In genomic region chr12:2083561-2083960, GRCh38 we compare ENCODE assay signal across 20 cellular contexts. TPM values are rescaled to one million over a fixed set of nuclear protein-coding genes. Genes with fewer than 3 reads are reported as not detected.
DNase-seq lines count a peak whose midpoint lies in the region; ATAC-seq, FAIRE-seq and TF ChIP-seq lines count a peak whose summit lies in the region.
"Had no signal": no experiment of that assay in that cellular context is flagged by ENCODE, and none has a peak within 500 bp of the region (broad histone marks: within the 10 kb centered on the region; RNA-seq: fewer than 3 reads in every experiment).

No MANE protein-coding gene starts in this region.

- no peak overlapping the region for H2BK120ac ChIP-seq in IMR-90 (ENCODE audit: low read depth, low read length)

- H3K79me1 ChIP-seq in IMR-90 (ENCODE audit: low read depth in 1 of 2, low read length in 2 of 2) = peaks cover 4 to 21% of the 10 kb centered on the region in 2 experiments; a peak in 3 of 4 replicates

- no peak overlapping the region for H3K4me2 ChIP-seq in IMR-90 (ENCODE audit: low read depth, low read length)
- H3K4me2 ChIP-seq in osteoblast (ENCODE audit: insufficient read depth, low read length) = peak overlapping the region; percentile 52
- H3K4me2 ChIP-seq: hepatocyte had no signal

- CTCF ChIA-PET in IMR-90 (lab: Yijun Ruan, JAX) = no interaction called here

- peaks cover 12% of the 10 kb centered on the region for H3K9me1 ChIP-seq in IMR-90 (ENCODE audit: insufficient read depth, low read length)

- WGBS in IMR-90 (ENCODE audit: extremely low coverage in 2 of 2, insufficient read length in 1 of 2), 2 experiments = no CpG with 5 or more reads among the region's 1 CpG
- WGBS in small intestine, 3 donors = 38 to 62% (median 46%) methylated on average over 1 of the region's 1 CpG

- H4K20me1 ChIP-seq in IMR-90 (ENCODE audit: insufficient read depth, low read length) = peaks cover 3% of the 10 kb centered on the region; the same call in 1 of the 2 replicates
- H4K20me1 ChIP-seq in osteoblast (ENCODE audit: insufficient read depth, low read length) = peaks cover 9% of the 10 kb centered on the region

- H3K56ac ChIP-seq in IMR-90 (ENCODE audit: extremely low read depth, insufficient read depth, low read length) = no peak overlapping the region

- TF ChIP-seq POLR2A in IMR-90 (IDR thresholded peaks at IDR 0.05; ENCODE audit: low read depth, low read length) = no peak

- 0 out of 2 replicates have a peak overlapping the region, but pooled peaks have one; percentile 31 for H2AK5ac ChIP-seq in IMR-90 (ENCODE audit: low read depth, low read length)

- H3K14ac ChIP-seq in IMR-90 (replicated peaks; ENCODE audit: low read depth, low read length) = no peak overlapping the region

- FAIRE-seq in small intestine (lab: Jason Lieb, UNC) = no peak
- FAIRE-seq: GM18507, GM19239 had no signal

- H3K79me2 ChIP-seq in osteoblast (ENCODE audit: insufficient read depth, low read length) = peaks cover 49% of the 10 kb centered on the region
- H3K79me2 ChIP-seq: hepatocyte had no signal

- H2BK20ac ChIP-seq in IMR-90 (ENCODE audit: low read depth, low read length) = no peak overlapping the region

- H2AK9ac ChIP-seq in IMR-90 (replicated peaks; ENCODE audit: low read depth, low read length, poor library complexity) = no peak overlapping the region

- no peak for ATAC-seq in IMR-90 (ENCODE audit: low read depth)
- ATAC-seq in HG02623 (IDR thresholded peaks at IDR 0.05; ENCODE audit: unreplicated experiment) = no peak
- ATAC-seq in sciatic nerve = no peak
- ATAC-seq: HCT116 had no signal

- no TSS peak for BruUV-seq in IMR-90 (replicated peaks; lab: Mats Ljungman, UMichigan)

- DNase-seq in DMS79 (lab: John Stamatoyannopoulos, UW) = peak; percentile 43
- no peak for DNase-seq in IMR-90
- peak; percentile 62 for DNase-seq in NCI-H748 treated with DMSO at 0.1 percent for 48 hours (lab: John Stamatoyannopoulos, UW)
- DNase-seq in osteoblast (ENCODE audit: insufficient read length, low spot score, missing footprints) = no peak
- no peak for DNase-seq in small intestine
- DNase-seq in COR-L47 (lab: John Stamatoyannopoulos, UW) = no peak
- DNase-seq in sciatic nerve (ENCODE audit: low spot score) = no peak
- DNase-seq: activated CD4-positive, alpha-beta T cell treated with anti-CD3 and anti-CD28 coated beads, Interleukin-2, amount 10 ng/mL, durations not matched to agents 7 days and 5 days; activated naive CD4-positive, alpha-beta T cell treated with anti-CD3 and anti-CD28 coated beads, Interleukin-2, amount 50 U/mL, for 16 hours; BE2C; brain microvascular endothelial cell; esophagus squamous epithelium; stimulated activated CD4-positive, alpha-beta T cell treated with anti-CD3 and anti-CD28 coated beads, Interleukin-4, amount 100 ng/mL, for 24 hours; stimulated activated CD8-positive, alpha-beta memory T cell treated with anti-CD3 and anti-CD28 coated beads, Interleukin-4, amount 100 ng/mL, for 48 hours had no signal

- no peak overlapping the region for H4K8ac ChIP-seq in IMR-90 (ENCODE audit: low read depth in 2 of 2, low read length in 2 of 2)

- TF ChIP-seq CTCF in IMR-90 (conservative IDR thresholded peaks at IDR 0.05; ENCODE audit: low read depth, low read length) (no peak; the same call in 1 of the 2 replicates), osteoblast (IDR thresholded peaks at IDR 0.05; ENCODE audit: extremely low read depth, low read depth, low read length) (no peak)

- H2AFZ ChIP-seq in IMR-90 (replicated peaks; ENCODE audit: low read length, poor library complexity) = no peak overlapping the region
- no peak overlapping the region for H2AFZ ChIP-seq in osteoblast (ENCODE audit: low read length)
- H2AFZ ChIP-seq: hepatocyte had no signal

- no peak overlapping the region for H3K27ac ChIP-seq in IMR-90 (ENCODE audit: insufficient read depth, low read length)
- peak overlapping the region; percentile 40 for H3K27ac ChIP-seq in osteoblast (ENCODE audit: low read depth, low read length)
- H3K27ac ChIP-seq in small intestine (ENCODE audit: low read depth in 1 of 2, low read length in 1 of 2) = no peak overlapping the region
- H3K27ac ChIP-seq: brain microvascular endothelial cell, hepatocyte had no signal

- H3K27me3 ChIP-seq in IMR-90 (ENCODE audit: control insufficient read depth, insufficient read depth, low read length) (no peaks in the 10 kb centered on the region), osteoblast (ENCODE audit: insufficient read depth, low read length) (no peaks in the 10 kb centered on the region), small intestine (ENCODE audit: control insufficient read depth in 2 of 2, insufficient read depth in 2 of 2, low read length in 2 of 2) (no peaks in the 10 kb centered on the region)
- H3K27me3 ChIP-seq: BE2C, esophagus squamous epithelium, hepatocyte had no signal

- H4K91ac ChIP-seq in IMR-90 (ENCODE audit: insufficient read depth, low read depth, low read length) = no peak overlapping the region

- H3K4ac ChIP-seq in IMR-90 (ENCODE audit: low read depth, low read length) = no peak overlapping the region

- intact Hi-C loops in IMR-90 (cut with micrococcal nuclease) = no loop called here
- intact Hi-C loops in sciatic nerve (cut with DNase I) = no loop called here

- peaks cover 8% of the 10 kb centered on the region for H3K4me1 ChIP-seq in IMR-90 (ENCODE audit: control insufficient read depth, insufficient read depth, low read length)
- peaks cover 43% of the 10 kb centered on the region for H3K4me1 ChIP-seq in osteoblast (ENCODE audit: insufficient read depth, low read length)
- H3K4me1 ChIP-seq in small intestine (ENCODE audit: control insufficient read depth in 2 of 2, insufficient read depth in 1 of 2, low read depth in 1 of 2, low read length in 1 of 2) = no peaks in the 10 kb centered on the region
- H3K4me1 ChIP-seq: BE2C had no signal

- H3K18ac ChIP-seq in IMR-90 (ENCODE audit: low read depth, low read length) = no peak overlapping the region; the same call in 1 of the 2 replicates

- no peak overlapping the region for H3K9ac ChIP-seq in IMR-90 (ENCODE audit: low read depth, low read length)

- 0 out of 3 replicates have a peak overlapping the region, but pooled peaks have one; percentile 13 for H2BK15ac ChIP-seq in IMR-90 (ENCODE audit: low read depth, low read length)

- H3K9me3 ChIP-seq in IMR-90 (ENCODE audit: control insufficient read depth, insufficient read depth, low read length) (no peaks in the 10 kb centered on the region), osteoblast (ENCODE audit: low read depth, low read length) (no peaks in the 10 kb centered on the region), small intestine (ENCODE audit: control insufficient read depth, low read depth) (no peaks in the 10 kb centered on the region)
- H3K9me3 ChIP-seq: BE2C, esophagus squamous epithelium had no signal

- H3K23ac ChIP-seq in IMR-90 (ENCODE audit: low read depth, low read length) = no peak overlapping the region

- dilution Hi-C loops in IMR-90 (cut with HindIII; ENCODE audit: low sequenced_read_pairs, unreplicated experiment) = no loop called here

- no peak overlapping the region for H3K4me3 ChIP-seq in IMR-90 (ENCODE audit: insufficient read depth, low read depth, low read length)
- H3K4me3 ChIP-seq in osteoblast (ENCODE audit: insufficient read depth, low read length) = no peak overlapping the region
- no peak overlapping the region for H3K4me3 ChIP-seq in small intestine (ENCODE audit: low read depth in 1 of 2, low read length in 2 of 2)
- H3K4me3 ChIP-seq: esophagus squamous epithelium, hepatocyte had no signal

- H4K5ac ChIP-seq in IMR-90 (ENCODE audit: low read depth, low read length) = no peak overlapping the region

- H3K36me3 ChIP-seq in IMR-90 (ENCODE audit: control insufficient read depth, insufficient read depth, low read length) (no peaks in the 10 kb centered on the region), osteoblast (ENCODE audit: insufficient read depth, low read length) (no peaks in the 10 kb centered on the region), small intestine (ENCODE audit: control insufficient read depth in 2 of 2, insufficient read depth in 2 of 2, low read length in 2 of 2) (no peaks in the 10 kb centered on the region)
- H3K36me3 ChIP-seq: BE2C, brain microvascular endothelial cell, esophagus squamous epithelium had no signal

- H2BK5ac ChIP-seq in IMR-90 (ENCODE audit: low read depth, low read length, poor library complexity, severe bottlenecking) = no peak overlapping the region

- TF ChIP-seq RAD21 in IMR-90 (IDR thresholded peaks at IDR 0.05; ENCODE audit: low read length) = no peak

- in situ Hi-C loops in IMR-90 (cut with MboI; ENCODE audit: low sequenced_read_pairs) = no loop called here

- POLR2A ChIA-PET in IMR-90 (lab: Charles Lee; ENCODE audit: unreplicated experiment) = no interaction called here

TF ChIP-seq in IMR-90, 13 proteins besides CTCF, POLR2A, EP300 and RAD21 (continues in another document):
- TF ChIP-seq NFE2L2 (IDR thresholded peaks at IDR 0.05; ENCODE audit: low read depth, low read length) = no peak
- TF ChIP-seq CEBPB (IDR thresholded peaks at IDR 0.05; ENCODE audit: low read depth, low read length) = no peak
- TF ChIP-seq FOS (IDR thresholded peaks at IDR 0.05; ENCODE audit: low read depth, low read length) = no peak
- TF ChIP-seq, protein P1, sequence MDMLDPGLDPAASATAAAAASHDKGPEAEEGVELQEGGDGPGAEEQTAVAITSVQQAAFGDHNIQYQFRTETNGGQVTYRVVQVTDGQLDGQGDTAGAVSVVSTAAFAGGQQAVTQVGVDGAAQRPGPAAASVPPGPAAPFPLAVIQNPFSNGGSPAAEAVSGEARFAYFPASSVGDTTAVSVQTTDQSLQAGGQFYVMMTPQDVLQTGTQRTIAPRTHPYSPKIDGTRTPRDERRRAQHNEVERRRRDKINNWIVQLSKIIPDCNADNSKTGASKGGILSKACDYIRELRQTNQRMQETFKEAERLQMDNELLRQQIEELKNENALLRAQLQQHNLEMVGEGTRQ (IDR thresholded peaks at IDR 0.05; ENCODE audit: low read depth, low read length) = no peak
- TF ChIP-seq MXI1 (IDR thresholded peaks at IDR 0.05; ENCODE audit: borderline replicate concordance, low read depth, low read length) = no peak
- TF ChIP-seq RFX5 (IDR thresholded peaks at IDR 0.05; ENCODE audit: low read depth, low read length) = no peak
- TF ChIP-seq BHLHE40 (IDR thresholded peaks at IDR 0.05; ENCODE audit: low read depth, low read length) = no peak
- TF ChIP-seq RCOR1 (IDR thresholded peaks at IDR 0.05; ENCODE audit: insufficient replicate concordance, low read length) = no peak

RNA-seq across cellular contexts. Expression of gene CACNA1C, which starts 30.8 kb away (rescaled TPM):
- total RNA-seq in IMR-90 (2012; rRNA removed) = 1.6 and 1.9 TPM in 2 replicates
- polyA plus RNA-seq in IMR-90 (2012; rRNA removed) = 2.6 and 2.7 TPM in 2 replicates
- 1.1 and 2.8 TPM in 2 replicates for polyA plus RNA-seq in IMR-90 (2012; cell fraction: cytosol; rRNA removed)
- 12.4 and 16.6 TPM in 2 replicates for polyA plus RNA-seq in IMR-90 (2012; cell fraction: nucleus; rRNA removed; ENCODE audit: low replicate concordance)
- 19.2 and 22.4 TPM in 2 replicates for total RNA-seq in osteoblast
- polyA plus RNA-seq in small intestine = 1 to 10 TPM in 2 of 3 donors, under 1 TPM in 1; 0.67 to 2.5 (median 1.6) TPM
- 9.0 TPM for total RNA-seq in sciatic nerve
- total RNA-seq: HT1080 had no signal

Comparison
In these comparisons a context has a peak if more than half of its experiments do, and no peak if none do; other contexts are left out.
1. DNase-seq: peak in DMS79 (single experiment) and NCI-H748 treated with DMSO at 0.1 percent for 48 hours (single experiment); none in IMR-90 (single experiment), osteoblast (single experiment), small intestine (single experiment), COR-L47 (single experiment) and sciatic nerve (single experiment).